ENCODE assay signal across 1 cellular context in the genomic region with DNA sequence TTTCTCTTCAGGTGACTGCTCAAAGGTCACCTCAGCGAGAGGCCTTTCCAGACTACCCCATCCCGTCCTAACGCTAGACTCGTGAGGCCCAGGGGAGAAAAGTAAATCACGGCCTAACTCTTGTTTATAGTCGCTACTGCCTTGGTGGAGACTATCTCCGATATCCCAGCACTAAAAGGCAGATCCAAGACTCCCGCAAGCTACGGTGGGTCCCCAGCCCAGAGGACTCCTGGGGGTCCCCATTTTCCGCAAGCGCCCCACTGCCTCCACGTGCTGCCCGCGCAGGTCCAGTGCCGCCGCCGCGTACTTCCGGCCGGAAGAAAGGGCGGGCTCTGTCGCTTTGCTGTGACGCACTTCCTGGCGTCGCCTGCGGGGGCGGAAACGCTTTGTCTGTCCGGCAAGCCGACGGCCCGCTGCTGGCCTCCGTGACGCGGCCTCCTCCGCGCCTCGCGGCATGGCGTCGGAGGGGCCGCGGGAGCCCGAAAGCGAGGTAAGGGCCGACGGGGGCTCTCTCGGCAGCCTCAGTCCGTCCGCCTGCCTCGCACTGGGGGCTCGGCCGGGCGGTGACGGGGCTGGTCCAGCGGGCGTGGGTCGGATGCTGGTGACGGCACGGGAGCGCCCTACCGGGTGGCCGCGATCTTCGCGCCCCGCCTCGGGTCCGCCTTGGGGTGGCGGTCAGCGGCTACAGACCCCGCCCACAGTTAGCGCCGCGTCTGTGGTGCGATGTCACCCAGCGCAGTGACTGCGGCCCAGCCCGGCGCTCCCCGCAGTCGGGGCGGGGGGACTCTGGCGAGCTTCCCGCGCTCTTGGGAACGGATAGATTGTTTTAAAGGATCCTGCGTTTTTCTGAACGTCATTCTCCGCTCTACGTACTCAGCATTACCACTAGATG.
TF ChIP-seq lines count a peak whose summit lies in the region.

A gene with protein sequence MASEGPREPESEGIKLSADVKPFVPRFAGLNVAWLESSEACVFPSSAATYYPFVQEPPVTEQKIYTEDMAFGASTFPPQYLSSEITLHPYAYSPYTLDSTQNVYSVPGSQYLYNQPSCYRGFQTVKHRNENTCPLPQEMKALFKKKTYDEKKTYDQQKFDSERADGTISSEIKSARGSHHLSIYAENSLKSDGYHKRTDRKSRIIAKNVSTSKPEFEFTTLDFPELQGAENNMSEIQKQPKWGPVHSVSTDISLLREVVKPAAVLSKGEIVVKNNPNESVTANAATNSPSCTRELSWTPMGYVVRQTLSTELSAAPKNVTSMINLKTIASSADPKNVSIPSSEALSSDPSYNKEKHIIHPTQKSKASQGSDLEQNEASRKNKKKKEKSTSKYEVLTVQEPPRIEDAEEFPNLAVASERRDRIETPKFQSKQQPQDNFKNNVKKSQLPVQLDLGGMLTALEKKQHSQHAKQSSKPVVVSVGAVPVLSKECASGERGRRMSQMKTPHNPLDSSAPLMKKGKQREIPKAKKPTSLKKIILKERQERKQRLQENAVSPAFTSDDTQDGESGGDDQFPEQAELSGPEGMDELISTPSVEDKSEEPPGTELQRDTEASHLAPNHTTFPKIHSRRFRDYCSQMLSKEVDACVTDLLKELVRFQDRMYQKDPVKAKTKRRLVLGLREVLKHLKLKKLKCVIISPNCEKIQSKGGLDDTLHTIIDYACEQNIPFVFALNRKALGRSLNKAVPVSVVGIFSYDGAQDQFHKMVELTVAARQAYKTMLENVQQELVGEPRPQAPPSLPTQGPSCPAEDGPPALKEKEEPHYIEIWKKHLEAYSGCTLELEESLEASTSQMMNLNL (plus strand): TSS at position 378 of the 892 bp plus-strand sequence. CDS start 77 bp downstream, at position 455.

TF ChIP-seq in liver, 16 proteins besides CTCF, POLR2A, EP300 and RAD21 (continued from another document):
- TF ChIP-seq, protein P1, sequence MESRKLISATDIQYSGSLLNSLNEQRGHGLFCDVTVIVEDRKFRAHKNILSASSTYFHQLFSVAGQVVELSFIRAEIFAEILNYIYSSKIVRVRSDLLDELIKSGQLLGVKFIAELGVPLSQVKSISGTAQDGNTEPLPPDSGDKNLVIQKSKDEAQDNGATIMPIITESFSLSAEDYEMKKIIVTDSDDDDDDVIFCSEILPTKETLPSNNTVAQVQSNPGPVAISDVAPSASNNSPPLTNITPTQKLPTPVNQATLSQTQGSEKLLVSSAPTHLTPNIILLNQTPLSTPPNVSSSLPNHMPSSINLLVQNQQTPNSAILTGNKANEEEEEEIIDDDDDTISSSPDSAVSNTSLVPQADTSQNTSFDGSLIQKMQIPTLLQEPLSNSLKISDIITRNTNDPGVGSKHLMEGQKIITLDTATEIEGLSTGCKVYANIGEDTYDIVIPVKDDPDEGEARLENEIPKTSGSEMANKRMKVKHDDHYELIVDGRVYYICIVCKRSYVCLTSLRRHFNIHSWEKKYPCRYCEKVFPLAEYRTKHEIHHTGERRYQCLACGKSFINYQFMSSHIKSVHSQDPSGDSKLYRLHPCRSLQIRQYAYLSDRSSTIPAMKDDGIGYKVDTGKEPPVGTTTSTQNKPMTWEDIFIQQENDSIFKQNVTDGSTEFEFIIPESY (IDR thresholded peaks at IDR 0.05) = no peak
- TF ChIP-seq, protein P2, sequence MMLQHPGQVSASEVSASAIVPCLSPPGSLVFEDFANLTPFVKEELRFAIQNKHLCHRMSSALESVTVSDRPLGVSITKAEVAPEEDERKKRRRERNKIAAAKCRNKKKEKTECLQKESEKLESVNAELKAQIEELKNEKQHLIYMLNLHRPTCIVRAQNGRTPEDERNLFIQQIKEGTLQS (IDR thresholded peaks at IDR 0.05) = no peak
- peak; percentile 99 to 100 for TF ChIP-seq EGR1 (IDR thresholded peaks at IDR 0.05; ENCODE audit: low read depth in 2 of 2)
- peak; percentile 90 to 98 for TF ChIP-seq GABPA (IDR thresholded peaks at IDR 0.05 in 1 of 2, conservative IDR thresholded peaks at IDR 0.05 in 1 of 2)
